12 cellular contexts compared by ENCODE assay signal in the genomic region with DNA sequence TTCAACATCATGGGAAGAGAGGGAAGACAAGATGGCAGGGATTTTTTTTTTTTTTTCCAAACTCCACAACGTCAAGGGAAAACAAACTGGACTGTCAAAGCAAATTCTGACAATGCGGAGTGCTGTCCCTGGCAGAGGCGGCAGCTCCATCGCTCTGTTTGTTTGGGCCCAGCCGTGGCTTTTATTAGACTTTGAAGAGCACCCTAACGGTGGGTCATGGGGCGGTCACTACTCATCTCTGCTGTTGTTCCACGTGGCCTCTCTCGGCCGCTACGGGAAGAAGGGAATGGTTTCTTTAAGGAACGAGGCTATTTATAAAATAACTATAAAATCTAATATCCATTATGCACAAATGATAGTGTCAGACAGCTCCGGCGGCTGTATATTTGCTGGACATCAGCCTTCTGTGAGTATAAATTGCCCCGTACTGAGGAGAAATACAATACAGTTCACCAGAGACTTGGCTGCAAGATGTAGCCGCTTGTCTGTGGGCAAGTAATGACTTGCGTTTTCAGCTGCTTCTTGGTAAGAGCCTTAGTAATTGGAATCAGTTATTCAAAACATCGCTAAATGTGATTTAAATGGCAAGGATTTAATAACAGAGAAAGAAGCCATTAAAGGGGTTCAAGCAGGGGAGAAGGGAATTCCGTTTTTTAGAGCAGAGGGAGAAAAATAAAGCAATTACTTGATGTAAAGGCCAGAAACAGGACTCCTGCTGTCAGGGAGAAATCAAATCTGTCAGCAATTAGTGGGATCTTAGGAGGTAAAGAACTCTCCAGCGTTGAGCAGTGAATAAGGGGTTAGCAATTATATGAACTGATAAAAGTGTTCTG.
DNase-seq lines count a peak whose midpoint lies in the region; ATAC-seq and TF ChIP-seq lines count a peak whose summit lies in the region.
"Had no signal": no experiment of that assay in that cellular context is flagged by ENCODE, and none has a peak within 500 bp of the region (broad histone marks: within the 10 kb centered on the region; RNA-seq: fewer than 3 reads in every experiment).

No MANE protein-coding gene starts in this region.

- H3K27me3 ChIP-seq in A673 (replicated peaks; ENCODE audit: insufficient read depth, low read depth, low read length, poor library complexity) (peaks cover 49% of the 10 kb centered on the region), adipocyte (replicated peaks; ENCODE audit: control insufficient read depth, insufficient read depth, low read length) (no peaks in the 10 kb centered on the region), MM.1S (replicated peaks; ENCODE audit: insufficient read depth, low read length) (no peaks in the 10 kb centered on the region), heart left ventricle (peaks cover 0 to 5% (median 0%) of the 10 kb centered on the region in 9 donors), PC-3 (ENCODE audit: low read length) (0 out of 2 replicates have a peak, but pooled peaks cover 5% of the 10 kb centered on the region)

- H2AFZ ChIP-seq in MM.1S (ENCODE audit: low read length): no peak overlapping the region
- H2AFZ ChIP-seq in PC-3 (ENCODE audit: low read length): no peak overlapping the region

- ATAC-seq in GM18517 (IDR thresholded peaks at IDR 0.05; ENCODE audit: unreplicated experiment) (no peak), heart left ventricle (no peak), PC-3 (no peak)
- ATAC-seq: left ventricle myocardium superior had no signal

- DNase-seq in A673 (ENCODE audit: low spot score) (peak; percentile 13), NCI-H1105 (lab: John Stamatoyannopoulos, UW) (peak; percentile 71), adipocyte (ENCODE audit: low read depth) (peak; percentile 19), inferior parietal cortex (ENCODE audit: extremely low spot score) (peak; percentile 7), MM.1S (no peak), heart left ventricle (no peak), PC-3 (no peak)
- DNase-seq: activated naive CD8-positive, alpha-beta T cell treated with anti-CD3 and anti-CD28 coated beads, Interleukin-2, amount 10 ng/mL, durations not matched to agents 7 days and 5 days; DMS53; left ventricle myocardium superior; stimulated activated CD4-positive, alpha-beta T cell treated with anti-CD3 and anti-CD28 coated beads, Interleukin-15, amount 100 ng/mL, for 24 hours had no signal

- H3F3A ChIP-seq in MM.1S (ENCODE audit: insufficient read depth, low read length): no peaks in the 10 kb centered on the region
- H3F3A ChIP-seq in PC-3 (ENCODE audit: low read length, unreplicated experiment): no peaks in the 10 kb centered on the region

- intact Hi-C loops in A673 (cut with micrococcal nuclease; ENCODE audit: unreplicated experiment) (loop anchor here (5.0 to 10.0 kb wide), 3 partner anchors 394 to 611 kb away; no protein-coding TSS in a partner anchor), heart left ventricle (cut with DNase I) (loop anchor here in 4 of 10 donors (5.0 to 10.0 kb wide), 2 partner anchors 571 to 574 kb away; no protein-coding TSS in a partner anchor), PC-3 (cut with micrococcal nuclease) (no loop called here)

- no peak overlapping the region for H3K4me3 ChIP-seq in A673 (ENCODE audit: low read depth, low read length, poor library complexity, severe bottlenecking)
- peak overlapping the region; percentile 29 for H3K4me3 ChIP-seq in adipocyte (ENCODE audit: low read length)
- no peak overlapping the region for H3K4me3 ChIP-seq in MM.1S (ENCODE audit: low read length)
- H3K4me3 ChIP-seq in heart left ventricle: no peak overlapping the region
- H3K4me3 ChIP-seq in PC-3 (ENCODE audit: low read length): no peak overlapping the region

- H3K27ac ChIP-seq in A673 (ENCODE audit: low read depth, low read length, poor library complexity, severe bottlenecking) (no peak overlapping the region), MM.1S (ENCODE audit: low read length) (no peak overlapping the region), heart left ventricle (peak overlapping the region in 1 of 12 donors; percentile 41), PC-3 (ENCODE audit: low read length) (no peak overlapping the region)

- H3K79me2 ChIP-seq in MM.1S (ENCODE audit: low read length): no peaks in the 10 kb centered on the region
- no peaks in the 10 kb centered on the region for H3K79me2 ChIP-seq in PC-3 (ENCODE audit: low read length)

- H3K4me1 ChIP-seq in A673 (ENCODE audit: insufficient read depth, low read length, poor library complexity, severe bottlenecking) (no peaks in the 10 kb centered on the region), adipocyte (ENCODE audit: control insufficient read depth, insufficient read depth, low read length) (no peaks in the 10 kb centered on the region), MM.1S (ENCODE audit: low read length) (no peaks in the 10 kb centered on the region), heart left ventricle (no peaks in the 10 kb centered on the region), PC-3 (ENCODE audit: insufficient read depth, low read length) (no peaks in the 10 kb centered on the region)

- 77 to 87% (median 84%) methylated on average over 20 of the region's 20 CpGs for WGBS in heart left ventricle, 4 donors

- CTCF ChIA-PET in A673 (lab: Charles Lee): no interaction called here
- CTCF ChIA-PET in PC-3 (lab: Charles Lee): no interaction called here

- H3K36me3 ChIP-seq in A673 (ENCODE audit: insufficient read depth, low read length, poor library complexity, severe bottlenecking): no peaks in the 10 kb centered on the region
- H3K36me3 ChIP-seq in adipocyte (ENCODE audit: control insufficient read depth, insufficient read depth, low read length, severe bottlenecking): no peaks in the 10 kb centered on the region
- H3K36me3 ChIP-seq in MM.1S (replicated peaks; ENCODE audit: insufficient read depth, low read length): no peaks in the 10 kb centered on the region
- H3K36me3 ChIP-seq in heart left ventricle: no peaks in the 10 kb centered on the region
- H3K36me3 ChIP-seq in PC-3 (ENCODE audit: low read depth, low read length): no peaks in the 10 kb centered on the region

- no peak for TF ChIP-seq POLR2A in heart left ventricle (IDR thresholded peaks at IDR 0.05)

- no peaks in the 10 kb centered on the region for H3K9me2 ChIP-seq in MM.1S (replicated peaks; ENCODE audit: insufficient read depth, low read length)
- no peaks in the 10 kb centered on the region for H3K9me2 ChIP-seq in PC-3 (replicated peaks; ENCODE audit: low read length)

- BruUV-seq in A673 (replicated peaks; lab: Mats Ljungman, UMichigan) (no TSS peak), PC-3 (replicated peaks; lab: Mats Ljungman, UMichigan) (no TSS peak)

- H3K4me2 ChIP-seq in MM.1S (ENCODE audit: low read depth, low read length): no peak overlapping the region
- H3K4me2 ChIP-seq in PC-3 (ENCODE audit: low read length): no peak overlapping the region

- H3K9ac ChIP-seq in adipocyte (ENCODE audit: low read length): peak overlapping the region; percentile 41
- no peak overlapping the region for H3K9ac ChIP-seq in MM.1S (ENCODE audit: low read length)
- no peak overlapping the region for H3K9ac ChIP-seq in PC-3 (ENCODE audit: low read length)

- no peaks in the 10 kb centered on the region for H4K20me1 ChIP-seq in MM.1S (ENCODE audit: insufficient read depth, low read length)
- H4K20me1 ChIP-seq in PC-3 (ENCODE audit: low read length): no peaks in the 10 kb centered on the region

- POLR2A ChIA-PET in A673 (lab: Charles Lee; ENCODE audit: low non-redundant PET): no interaction called here
- POLR2A ChIA-PET in PC-3 (lab: Charles Lee; ENCODE audit: unreplicated experiment): no interaction called here

- H3K9me3 ChIP-seq in A673 (ENCODE audit: low read depth, low read length, poor library complexity, severe bottlenecking) (no peaks in the 10 kb centered on the region), adipocyte (ENCODE audit: control insufficient read depth, low read length) (no peaks in the 10 kb centered on the region), MM.1S (replicated peaks; ENCODE audit: insufficient read depth, low read length) (no peaks in the 10 kb centered on the region), heart left ventricle (no peaks in the 10 kb centered on the region), PC-3 (ENCODE audit: low read length) (no peaks in the 10 kb centered on the region)

- TF ChIP-seq CTCF in A673 (conservative IDR thresholded peaks at IDR 0.05; ENCODE audit: low read depth, low read length) (no peak), MM.1S (IDR thresholded peaks at IDR 0.05; ENCODE audit: low read length) (no peak), heart left ventricle (IDR thresholded peaks at IDR 0.05) (no peak), PC-3 (conservative IDR thresholded peaks at IDR 0.05; ENCODE audit: low read depth, low read length) (no peak)

Comparison
In these comparisons a context has a peak if more than half of its experiments do, and no peak if none do; other contexts are left out.
1. DNase-seq: peak in A673 (single experiment), NCI-H1105 (single experiment), adipocyte (single experiment) and inferior parietal cortex (single experiment); none in MM.1S (single experiment), heart left ventricle (0 of 5) and PC-3 (single experiment).